Comparison of ENCODE assay signal across 17 cellular contexts in the genomic region with DNA sequence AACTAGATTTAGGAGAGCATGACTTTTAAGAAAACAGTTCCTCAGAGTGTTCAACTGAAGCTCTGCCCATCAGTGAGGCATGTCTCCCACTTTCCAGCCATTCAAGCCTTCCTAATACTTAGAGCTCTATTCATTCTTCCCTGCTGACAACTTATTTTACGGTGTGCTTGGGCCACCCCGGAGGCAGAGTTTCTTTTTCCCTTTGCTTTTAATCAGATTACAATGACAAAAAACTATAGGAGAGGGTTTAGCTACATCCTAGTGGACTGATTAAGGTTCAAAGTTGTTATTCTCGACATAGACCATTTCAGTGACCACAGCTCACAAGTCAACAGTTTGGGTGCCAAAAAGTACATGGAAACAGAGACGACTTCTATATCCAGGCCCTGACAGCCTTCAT.
"Had no signal": no experiment of that assay in that cellular context is flagged by ENCODE, and none has a peak within 500 bp of the region (broad histone marks: within the 10 kb centered on the region; RNA-seq: fewer than 3 reads in every experiment).

No MANE protein-coding gene starts in this region.

- H3K27me3 Mint-ChIP-seq: memory B cell had no signal

- DNase-seq: colonic mucosa; dermis blood vessel endothelial cell; esophagus squamous epithelium; immature natural killer cell; left ventricle myocardium inferior; lower lobe of right lung; naive B cell; posterior cingulate gyrus; small intestine; stimulated activated CD4-positive, alpha-beta T cell treated with anti-CD3 and anti-CD28 coated beads, Interleukin-2, amount 100 ng/mL, for 48 hours; stimulated activated naive CD8-positive, alpha-beta T cell treated with anti-CD3 and anti-CD28 coated beads, Interleukin-15, Interleukin-2, amounts not matched to agents 100 U/mL and 50 U/mL, for 24 hours had no signal

- H3K27ac Mint-ChIP-seq: memory B cell had no signal

- H3K36me3 ChIP-seq: colonic mucosa, esophagus squamous epithelium, left ventricle myocardium inferior, lower lobe of right lung, right atrium auricular region, suprapubic skin, tibial nerve had no signal

- H3K27me3 ChIP-seq: colonic mucosa, esophagus squamous epithelium, right atrium auricular region, suprapubic skin, tibial nerve had no signal

- H3K9me3 ChIP-seq: colonic mucosa, esophagus squamous epithelium, left ventricle myocardium inferior, lower lobe of right lung, right atrium auricular region, suprapubic skin, tibial nerve had no signal

- H3K36me3 Mint-ChIP-seq: memory B cell, naive B cell had no signal

- H3K27ac ChIP-seq: colonic mucosa, esophagus squamous epithelium, left ventricle myocardium inferior, lower lobe of right lung, right atrium auricular region, suprapubic skin had no signal

- ATAC-seq: lower lobe of right lung; stimulated activated naive CD8-positive, alpha-beta T cell treated with anti-CD3 and anti-CD28 coated beads, Interleukin-15, Interleukin-2, amounts not matched to agents 100 U/mL and 50 U/mL, for 24 hours had no signal

- H3K4me1 ChIP-seq: colonic mucosa, suprapubic skin had no signal

- H3K4me1 Mint-ChIP-seq: immature natural killer cell had no signal

- FAIRE-seq: keratinocyte, small intestine had no signal

- H3K9me3 Mint-ChIP-seq: immature natural killer cell had no signal

- H3K4me3 Mint-ChIP-seq: immature natural killer cell, memory B cell, naive B cell, nephron had no signal

- H3K4me3 ChIP-seq: colonic mucosa, esophagus squamous epithelium, left ventricle myocardium inferior, lower lobe of right lung, right atrium auricular region, suprapubic skin, tibial nerve had no signal
